ENCODE assay signal across 8 cellular contexts in the genomic region with DNA sequence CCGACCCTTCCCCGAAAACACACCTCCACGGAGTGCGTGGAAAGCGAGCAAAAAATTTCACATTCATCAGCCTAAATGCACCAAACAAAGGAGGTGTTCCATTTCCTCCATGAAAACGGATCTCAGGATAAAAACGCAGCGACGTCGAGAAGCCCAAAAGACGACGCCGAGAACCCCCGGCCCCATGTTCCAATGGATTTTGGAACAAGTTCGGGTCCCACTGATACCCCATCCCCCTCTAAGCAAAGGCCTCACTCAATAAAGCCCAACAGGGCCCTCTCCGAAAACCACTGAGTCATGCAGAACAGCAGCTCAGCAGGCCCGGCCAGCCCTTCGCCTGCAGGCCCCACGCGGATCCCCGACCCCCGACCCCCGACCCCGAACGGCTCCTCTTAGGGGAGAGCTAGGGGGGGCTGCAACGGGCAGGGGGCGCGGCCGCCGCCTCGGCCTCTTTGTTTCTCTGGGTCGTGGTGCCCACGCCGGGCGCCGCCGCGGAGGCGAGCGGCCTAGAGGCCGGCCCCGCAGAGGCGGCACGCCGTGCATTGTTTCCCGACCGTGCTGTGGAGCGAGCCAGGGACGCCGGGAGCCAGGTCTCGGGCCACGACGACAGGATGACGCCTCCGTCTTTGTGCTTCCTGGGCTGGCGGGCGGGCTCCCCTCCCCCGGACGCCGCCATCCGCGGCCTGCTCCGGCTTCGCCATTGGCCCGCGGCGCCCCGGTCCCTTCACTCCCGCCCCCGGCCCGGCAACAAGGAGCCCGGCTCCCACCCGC. TPM values are rescaled to one million over a fixed set of nuclear protein-coding genes. Genes with fewer than 3 reads are reported as not detected.
A peak's percentile ranks its signal among the peaks of the same experiment; 100 is the strongest.
DNase-seq lines count a peak whose midpoint lies in the region; ATAC-seq, FAIRE-seq and TF ChIP-seq lines count a peak whose summit lies in the region.

No MANE protein-coding gene starts in this region.

- TF ChIP-seq RAD21 in GM12878 (IDR thresholded peaks at IDR 0.05; ENCODE audit: insufficient read depth, low read depth, low read length), result no peak

- BruUV-seq in GM12878 (replicated peaks; lab: Mats Ljungman, UMichigan), result no TSS peak

- CTCF ChIA-PET in GM12878 (lab: Yijun Ruan, JAX), result interaction anchor here (1.6 to 3.1 kb wide), 2 partner anchors 84 to 156 kb away, joined by 3 to 26 read pairs; no protein-coding TSS in a partner anchor

- H3K4me3 ChIP-seq in GM12878 (peak overlapping the region; percentile 91), iPS-15b (ENCODE audit: low read depth, low read length) (peak overlapping the region; percentile 71), skeletal muscle cell (ENCODE audit: low read depth, low read length) (peak overlapping the region; percentile 84)

- H4K20me1 ChIP-seq in GM12878 (ENCODE audit: control insufficient read depth, insufficient read depth), result no peaks in the 10 kb centered on the region

- TF ChIP-seq CTCF in GM12878 (IDR thresholded peaks at IDR 0.05 in 2 of 3, conservative IDR thresholded peaks at IDR 0.05 in 1 of 3; ENCODE audit: control insufficient read depth in 2 of 3, extremely low read depth in 1 of 3, insufficient read depth in 1 of 3, low read depth in 3 of 3, low read length in 3 of 3), result no peak

- intact Hi-C loops in GM12878 (cut with micrococcal nuclease; ENCODE audit: unreplicated experiment), result loop anchor here (2.0 to 10.0 kb wide), 4 partner anchors 72 to 229 kb away; no protein-coding TSS in a partner anchor

- ATAC-seq in GM21423 (IDR thresholded peaks at IDR 0.05; ENCODE audit: unreplicated experiment) (peak; percentile 41), GM12878 (peak; percentile 64)

- no peak for TF ChIP-seq EP300 in GM12878 (IDR thresholded peaks at IDR 0.05; ENCODE audit: borderline replicate concordance in 1 of 2, control insufficient read depth in 1 of 2, low read depth in 2 of 2, low read length in 2 of 2)

- peak; percentile 40 for DNase-seq in ELF-1 (ENCODE audit: low read depth, low spot score)
- DNase-seq in HuH-7 (ENCODE audit: low spot score), result peak; percentile 46
- DNase-seq in T-helper 9 cell, result peak; percentile 65
- no peak for DNase-seq in GM12878 (ENCODE audit: low read depth, low spot score)
- DNase-seq in skeletal muscle cell (ENCODE audit: low read depth), result no peak
- no peak for DNase-seq in SHP77 treated with DMSO at 0.1 percent for 48 hours (lab: John Stamatoyannopoulos, UW)

- H3K4me1 ChIP-seq in GM12878 (ENCODE audit: control insufficient read depth, insufficient read depth, low read length) (peaks cover 4% of the 10 kb centered on the region), iPS-15b (ENCODE audit: control insufficient read depth, insufficient read depth, low read length) (peaks cover 16% of the 10 kb centered on the region)

- TF ChIP-seq POLR2A in GM12878 (IDR thresholded peaks at IDR 0.05; ENCODE audit: low read depth, low read length), result peak; percentile 77

- H2AFZ ChIP-seq in GM12878 (ENCODE audit: control insufficient read depth, low read depth, low read length), result peak overlapping the region; percentile 53; the same call in 1 of the 2 replicates

- peak overlapping the region; percentile 36 for H3K4me2 ChIP-seq in GM12878 (ENCODE audit: control insufficient read depth, insufficient read depth)

- SMC1A ChIA-PET in GM12878 (lab: Charles Lee; ENCODE audit: uncharacterized antibody, unreplicated experiment), result interaction anchor here (2.9 kb wide), 1 partner anchor 223 kb away, joined by 12 read pairs; no protein-coding TSS in a partner anchor

- H3K9me3 ChIP-seq in GM12878 (replicated peaks; ENCODE audit: control insufficient read depth, insufficient read depth, low read length), result no peaks in the 10 kb centered on the region
- H3K9me3 ChIP-seq in iPS-15b (ENCODE audit: control insufficient read depth, insufficient read depth, low read length), result no peaks in the 10 kb centered on the region

- POLR2A ChIA-PET in GM12878 (lab: Charles Lee), result interaction anchor here (0.9 to 5.2 kb wide), 7 partner anchors 102 to 163 kb away, joined by 3 to 32 read pairs (median 5); no protein-coding TSS in a partner anchor

- 1% methylated on average over 46 of the region's 73 CpGs for WGBS in GM12878 (ENCODE audit: insufficient coverage, insufficient replicate concordance, low lambda C conversion rate, missing lambda C conversion rate)

- peak overlapping the region; percentile 85 for H3K9ac ChIP-seq in GM12878 (ENCODE audit: control insufficient read depth, insufficient read depth, low read length)
- H3K9ac ChIP-seq in iPS-15b (ENCODE audit: low read depth, low read length), result peak overlapping the region; percentile 86

- in situ Hi-C loops in GM12878 (cut with MboI), result no loop called here

- FAIRE-seq in GM12878 (lab: Jason Lieb, UNC), result no peak

- H3K36me3 ChIP-seq in GM12878 (ENCODE audit: control insufficient read depth in 2 of 2, insufficient read depth in 2 of 2, low read length in 1 of 2) (0 out of 4 replicates have a peak, but pooled peaks cover 0 to 7% of the 10 kb centered on the region in 2 experiments), iPS-15b (ENCODE audit: control insufficient read depth, insufficient read depth, low read length) (peaks cover 7% of the 10 kb centered on the region)

- H3K27ac ChIP-seq in GM12878 (ENCODE audit: control insufficient read depth, insufficient read depth), result peak overlapping the region; percentile 80

- H3K27me3 ChIP-seq in GM12878 (replicated peaks in 1 of 2; ENCODE audit: control insufficient read depth in 2 of 2, insufficient read depth in 2 of 2, low read length in 1 of 2) (no peaks in the 10 kb centered on the region), iPS-15b (ENCODE audit: control insufficient read depth, insufficient read depth, low read length) (no peaks in the 10 kb centered on the region)

- RAD21 ChIA-PET in GM12878 (lab: Charles Lee; ENCODE audit: unreplicated experiment), result interaction anchor here (1.7 to 5.1 kb wide), 4 partner anchors 92 to 227 kb away, joined by 5 to 33 read pairs (median 13); no protein-coding TSS in a partner anchor

- peaks cover 59% of the 10 kb centered on the region for H3K79me2 ChIP-seq in GM12878 (ENCODE audit: control insufficient read depth, insufficient read depth, low read length)

TF ChIP-seq in GM12878, 131 proteins besides CTCF, POLR2A, EP300 and RAD21 (continues in another document):
- TF ChIP-seq IKZF1 (conservative IDR thresholded peaks at IDR 0.05), result no peak
- TF ChIP-seq, protein P1, sequence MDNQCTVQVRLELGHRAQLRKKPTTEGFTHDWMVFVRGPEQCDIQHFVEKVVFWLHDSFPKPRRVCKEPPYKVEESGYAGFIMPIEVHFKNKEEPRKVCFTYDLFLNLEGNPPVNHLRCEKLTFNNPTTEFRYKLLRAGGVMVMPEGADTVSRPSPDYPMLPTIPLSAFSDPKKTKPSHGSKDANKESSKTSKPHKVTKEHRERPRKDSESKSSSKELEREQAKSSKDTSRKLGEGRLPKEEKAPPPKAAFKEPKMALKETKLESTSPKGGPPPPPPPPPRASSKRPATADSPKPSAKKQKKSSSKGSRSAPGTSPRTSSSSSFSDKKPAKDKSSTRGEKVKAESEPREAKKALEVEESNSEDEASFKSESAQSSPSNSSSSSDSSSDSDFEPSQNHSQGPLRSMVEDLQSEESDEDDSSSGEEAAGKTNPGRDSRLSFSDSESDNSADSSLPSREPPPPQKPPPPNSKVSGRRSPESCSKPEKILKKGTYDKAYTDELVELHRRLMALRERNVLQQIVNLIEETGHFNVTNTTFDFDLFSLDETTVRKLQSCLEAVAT (IDR thresholded peaks at IDR 0.05), result peak; percentile 64; the same call in 1 of the 2 replicates
- no peak for TF ChIP-seq SUZ12 (IDR thresholded peaks at IDR 0.05; ENCODE audit: unreplicated experiment)
- no peak for TF ChIP-seq ZBED1 (IDR thresholded peaks at IDR 0.05; ENCODE audit: borderline replicate concordance)
- TF ChIP-seq NFXL1 (IDR thresholded peaks at IDR 0.05; ENCODE audit: borderline replicate concordance), result no peak
- TF ChIP-seq, protein P2, sequence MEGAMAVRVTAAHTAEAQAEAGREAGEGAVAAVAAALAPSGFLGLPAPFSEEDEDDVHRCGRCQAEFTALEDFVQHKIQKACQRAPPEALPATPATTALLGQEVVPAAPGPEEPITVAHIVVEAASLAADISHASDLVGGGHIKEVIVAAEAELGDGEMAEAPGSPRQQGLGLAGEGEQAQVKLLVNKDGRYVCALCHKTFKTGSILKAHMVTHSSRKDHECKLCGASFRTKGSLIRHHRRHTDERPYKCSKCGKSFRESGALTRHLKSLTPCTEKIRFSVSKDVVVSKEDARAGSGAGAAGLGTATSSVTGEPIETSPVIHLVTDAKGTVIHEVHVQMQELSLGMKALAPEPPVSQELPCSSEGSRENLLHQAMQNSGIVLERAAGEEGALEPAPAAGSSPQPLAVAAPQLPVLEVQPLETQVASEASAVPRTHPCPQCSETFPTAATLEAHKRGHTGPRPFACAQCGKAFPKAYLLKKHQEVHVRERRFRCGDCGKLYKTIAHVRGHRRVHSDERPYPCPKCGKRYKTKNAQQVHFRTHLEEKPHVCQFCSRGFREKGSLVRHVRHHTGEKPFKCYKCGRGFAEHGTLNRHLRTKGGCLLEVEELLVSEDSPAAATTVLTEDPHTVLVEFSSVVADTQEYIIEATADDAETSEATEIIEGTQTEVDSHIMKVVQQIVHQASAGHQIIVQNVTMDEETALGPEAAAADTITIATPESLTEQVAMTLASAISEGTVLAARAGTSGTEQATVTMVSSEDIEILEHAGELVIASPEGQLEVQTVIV (IDR thresholded peaks at IDR 0.05; ENCODE audit: borderline replicate concordance, partially characterized antibody), result no peak
- TF ChIP-seq PML (IDR thresholded peaks at IDR 0.05; ENCODE audit: low read length), result no peak
- no peak for TF ChIP-seq SMC3 (IDR thresholded peaks at IDR 0.05; ENCODE audit: borderline replicate concordance, low read length)
- TF ChIP-seq SREBF1 (IDR thresholded peaks at IDR 0.05; ENCODE audit: low read length), result no peak

RNA-seq across cellular contexts. Expression of a gene that starts 0.9 kb away (rescaled TPM):
- total RNA-seq in GM12878 (2013; cell fraction: nucleolus; rRNA removed), result 120 and 128 TPM in 2 replicates
- total RNA-seq in GM12878 (2014; rRNA removed), result 47.7 and 53.4 TPM in 2 replicates
- total RNA-seq in GM12878 (2014; rRNA removed; fragmentation: Illumina TruSeq; extraction: Trizol), result 58.0 and 61.5 TPM in 2 replicates
- total RNA-seq in GM12878 (2021), result 89.3 and 89.9 TPM in 2 replicates
- polyA plus RNA-seq in GM12878 (2011; ENCODE audit: low read depth), result 30.7 TPM
- polyA plus RNA-seq in GM12878 (2011; rRNA removed), result 72.9 and 87.0 TPM in 2 replicates
- 36.5 and 39.5 TPM in 2 replicates for polyA plus RNA-seq in GM12878 (2011; cell fraction: cytosol; rRNA removed)
- 83.8 and 125 TPM in 2 replicates for polyA plus RNA-seq in GM12878 (2011; cell fraction: nucleus; rRNA removed)
- polyA plus RNA-seq in GM12878 (2012), result 81.6 and 87.5 TPM in 2 replicates
- 107 and 114 TPM in 2 replicates for polyA plus RNA-seq in GM12878 (2014; fragmentation: Illumina TruSeq; extraction: Trizol)
- 10 to 100 TPM; 22.5 to 32.3 TPM for polyA plus RNA-seq in GM12878 (2014; fragmentation: Nextera tagmentation; extraction: Ambion mirVana)
- 67.4 and 84.4 TPM in 2 replicates for polyA plus RNA-seq in GM12878 (2014; rRNA removed)
- polyA plus RNA-seq in GM12878 (2016; fragmentation: Nextera tagmentation; extraction: Ambion mirVana), result 10 to 100 TPM; 60.2 to 65.1 TPM
- 39.1 and 43.7 TPM in 2 replicates for polyA minus RNA-seq in GM12878 (2011; rRNA and poly(A)+ RNA removed)
- polyA minus RNA-seq in GM12878 (2011; cell fraction: cytosol; rRNA and poly(A)+ RNA removed), result 24.3 and 25.4 TPM in 2 replicates
- polyA minus RNA-seq in GM12878 (2011; cell fraction: nucleus; rRNA and poly(A)+ RNA removed), result 83.5 and 111 TPM in 2 replicates

Comparison
In these comparisons a context has a peak if more than half of its experiments do, and no peak if none do; other contexts are left out.
1. DNase-seq: peak in ELF-1 (single experiment), HuH-7 (single experiment) and T-helper 9 cell (single experiment); none in GM12878 (single experiment), skeletal muscle cell (single experiment) and SHP77 treated with DMSO at 0.1 percent for 48 hours (single experiment).
2. Peak in every context shown above with its lines, with median percentiles within 50 percentile points of each other: H3K4me3 ChIP-seq.